32 cellular contexts compared by ENCODE assay signal in the genomic region with DNA sequence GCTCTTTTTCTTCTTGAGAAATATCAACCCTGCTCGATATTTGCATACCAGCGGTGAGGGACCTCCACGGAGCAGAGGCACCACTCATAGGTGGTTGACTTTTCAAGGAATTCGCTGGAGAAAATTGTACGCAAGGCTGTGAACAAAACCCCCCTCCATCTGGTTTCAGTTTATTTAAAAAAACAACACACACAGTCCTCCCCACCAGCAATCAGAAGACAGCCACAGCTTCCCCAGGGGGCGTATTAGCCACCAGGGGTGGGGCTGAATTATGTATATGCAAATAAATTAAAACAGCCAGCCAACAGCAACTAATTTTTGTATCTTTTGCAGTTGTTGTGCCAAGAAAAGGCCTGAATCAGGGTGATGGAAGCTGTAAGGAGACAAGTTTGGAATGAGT. TPM values are rescaled to one million over a fixed set of nuclear protein-coding genes. Genes with fewer than 3 reads are reported as not detected.
DNase-seq lines count a peak whose midpoint lies in the region; ATAC-seq and TF ChIP-seq lines count a peak whose summit lies in the region.
"Had no signal": no experiment of that assay in that cellular context is flagged by ENCODE, and none has a peak within 500 bp of the region (broad histone marks: within the 10 kb centered on the region; RNA-seq: fewer than 3 reads in every experiment).

No MANE protein-coding gene starts in this region.

- H3K4me1 ChIP-seq in hepatocyte (ENCODE audit: insufficient read depth) (peaks cover 12% of the 10 kb centered on the region), osteoblast (ENCODE audit: insufficient read depth, low read length) (peaks cover 6% of the 10 kb centered on the region)

- H3K27ac Mint-ChIP-seq in HFFc6, result no peak overlapping the region
- H3K27ac Mint-ChIP-seq: activated CD4-positive, alpha-beta memory T cell treated with anti-CD3 and anti-CD28 coated beads for 36 hours; immature natural killer cell; stimulated activated naive CD8-positive, alpha-beta T cell treated with anti-CD3 and anti-CD28 coated beads, Interleukin-15, amount 100 ng/mL, for 72 hours had no signal

- no peak overlapping the region for H3K4me3 Mint-ChIP-seq in HFFc6
- H3K4me3 Mint-ChIP-seq: activated CD4-positive, alpha-beta memory T cell treated with anti-CD3 and anti-CD28 coated beads for 36 hours; immature natural killer cell; stimulated activated naive CD8-positive, alpha-beta T cell treated with anti-CD3 and anti-CD28 coated beads, Interleukin-15, amount 100 ng/mL, for 72 hours had no signal

- H3K4me3 ChIP-seq in SU-DHL-6 (ENCODE audit: insufficient read depth, low read length, poor library complexity, severe bottlenecking), result no peak overlapping the region
- no peak overlapping the region for H3K4me3 ChIP-seq in hepatocyte
- no peak overlapping the region for H3K4me3 ChIP-seq in osteoblast (ENCODE audit: insufficient read depth, low read length)
- H3K4me3 ChIP-seq: MG63, mucosa of descending colon, Peyer's patch, SJCRH30, smooth muscle cell, upper lobe of left lung had no signal

- H3K27ac ChIP-seq in SU-DHL-6 (ENCODE audit: low read depth, low read length), result no peak overlapping the region
- no peak overlapping the region for H3K27ac ChIP-seq in hepatocyte
- H3K27ac ChIP-seq in osteoblast (ENCODE audit: low read depth, low read length), result no peak overlapping the region
- H3K27ac ChIP-seq: neutrophil, Peyer's patch, SJCRH30 had no signal

- H2AFZ ChIP-seq in SU-DHL-6 (ENCODE audit: low read depth, low read length, severe bottlenecking) (no peak overlapping the region), hepatocyte (no peak overlapping the region), osteoblast (ENCODE audit: low read length) (no peak overlapping the region)

- peaks cover 34% of the 10 kb centered on the region for H3K27me3 Mint-ChIP-seq in HFFc6 (ENCODE audit: insufficient read depth)

- H3K36me3 ChIP-seq in SU-DHL-6 (ENCODE audit: low read length) (no peaks in the 10 kb centered on the region), hepatocyte (replicated peaks; ENCODE audit: insufficient read depth, low read depth) (no peaks in the 10 kb centered on the region), osteoblast (ENCODE audit: insufficient read depth, low read length) (no peaks in the 10 kb centered on the region)
- H3K36me3 ChIP-seq: MG63, neutrophil, Peyer's patch, SJCRH30, upper lobe of left lung had no signal

- H3K9me2 ChIP-seq in SU-DHL-6 (replicated peaks; ENCODE audit: insufficient read depth, low read length) (no peaks in the 10 kb centered on the region), hepatocyte (replicated peaks; ENCODE audit: insufficient read depth) (no peaks in the 10 kb centered on the region)

- no peaks in the 10 kb centered on the region for H3F3A ChIP-seq in SU-DHL-6 (ENCODE audit: insufficient read depth)

- H3K9ac ChIP-seq in SU-DHL-6 (ENCODE audit: low read length), result no peak overlapping the region

- no peaks in the 10 kb centered on the region for H4K20me1 ChIP-seq in SU-DHL-6 (ENCODE audit: low read depth, low read length)
- H4K20me1 ChIP-seq in hepatocyte (ENCODE audit: insufficient read depth, poor library complexity, severe bottlenecking), result no peaks in the 10 kb centered on the region
- peaks cover 12% of the 10 kb centered on the region for H4K20me1 ChIP-seq in osteoblast (ENCODE audit: insufficient read depth, low read length)

- 33% methylated on average over 6 of the region's 6 CpGs for WGBS in hepatocyte (ENCODE audit: low lambda C conversion rate, missing lambda C conversion rate)

- H3K4me1 Mint-ChIP-seq in HFFc6 (ENCODE audit: low read depth), result no peaks in the 10 kb centered on the region; the same call in 1 of the 2 replicates
- H3K4me1 Mint-ChIP-seq: immature natural killer cell had no signal

- H3K36me3 Mint-ChIP-seq in HFFc6 (ENCODE audit: low read depth), result no peaks in the 10 kb centered on the region
- H3K36me3 Mint-ChIP-seq: activated CD4-positive, alpha-beta memory T cell treated with anti-CD3 and anti-CD28 coated beads for 36 hours; IgD-negative memory B cell; immature natural killer cell had no signal

- H3K27me3 ChIP-seq in SU-DHL-6 (ENCODE audit: low read length) (no peaks in the 10 kb centered on the region), hepatocyte (peaks cover 17% of the 10 kb centered on the region), osteoblast (ENCODE audit: insufficient read depth, low read length) (peaks cover 30% of the 10 kb centered on the region)
- H3K27me3 ChIP-seq: MG63, Peyer's patch, SJCRH30 had no signal

- ATAC-seq in GM19463 (IDR thresholded peaks at IDR 0.05; ENCODE audit: unreplicated experiment), result no peak
- no peak for ATAC-seq in GM18870 (IDR thresholded peaks at IDR 0.05; ENCODE audit: unreplicated experiment)
- ATAC-seq: left ventricle myocardium superior; mucosa of descending colon; stimulated activated naive CD8-positive, alpha-beta T cell treated with anti-CD3 and anti-CD28 coated beads, Interleukin-15, amount 100 ng/mL, for 72 hours had no signal

- H3K9me3 Mint-ChIP-seq in HFFc6, result no peaks in the 10 kb centered on the region
- H3K9me3 Mint-ChIP-seq: activated CD4-positive, alpha-beta memory T cell treated with anti-CD3 and anti-CD28 coated beads for 36 hours; IgD-negative memory B cell; immature natural killer cell; stimulated activated naive CD8-positive, alpha-beta T cell treated with anti-CD3 and anti-CD28 coated beads, Interleukin-15, amount 100 ng/mL, for 72 hours had no signal

- H3K4me2 ChIP-seq in SU-DHL-6 (ENCODE audit: low read depth, low read length, poor library complexity, severe bottlenecking) (peak overlapping the region; percentile 13), hepatocyte (peak overlapping the region; percentile 21), osteoblast (ENCODE audit: insufficient read depth, low read length) (no peak overlapping the region)
- H3K4me2 ChIP-seq: smooth muscle cell had no signal

- DNase-seq in HFFc6 (no peak), hepatocyte (ENCODE audit: low spot score) (no peak), osteoblast (ENCODE audit: insufficient read length, low spot score, missing footprints) (peak; percentile 70), NCI-H345 (lab: John Stamatoyannopoulos, UW) (no peak), NCI-H510A (lab: John Stamatoyannopoulos, UW) (no peak)
- DNase-seq: activated CD4-positive, alpha-beta memory T cell treated with anti-CD3 and anti-CD28 coated beads for 36 hours; activated gamma-delta T cell treated with Interleukin-2 at 50 U/mL for 16 hours; activated T-cell treated with anti-CD3 and anti-CD28 coated beads for 4 hours; amniotic stem cell; Caco-2; caudate nucleus; immature natural killer cell; left ventricle myocardium superior; MG63; mucosa of descending colon; NCI-H1436 treated with DMSO at 0.1 percent for 48 hours; NCI-H2171; Peyer's patch; SJCRH30; stimulated activated CD4-positive, alpha-beta T cell treated with anti-CD3 and anti-CD28 coated beads, Interleukin-4, amount 100 ng/mL, for 1 hour; stimulated activated naive CD8-positive, alpha-beta T cell treated with anti-CD3 and anti-CD28 coated beads, Interleukin-15, amount 100 ng/mL, for 72 hours; upper lobe of left lung had no signal

- H3K79me2 ChIP-seq in SU-DHL-6 (ENCODE audit: insufficient read depth, low read length) (no peaks in the 10 kb centered on the region), hepatocyte (no peaks in the 10 kb centered on the region), osteoblast (ENCODE audit: insufficient read depth, low read length) (no peaks in the 10 kb centered on the region)

- no peaks in the 10 kb centered on the region for H3K9me3 ChIP-seq in SU-DHL-6 (ENCODE audit: insufficient read depth, low read length)
- H3K9me3 ChIP-seq in hepatocyte (ENCODE audit: low read depth), result no peaks in the 10 kb centered on the region
- no peaks in the 10 kb centered on the region for H3K9me3 ChIP-seq in osteoblast (ENCODE audit: low read depth, low read length)
- H3K9me3 ChIP-seq: Caco-2, MG63, mucosa of descending colon, neutrophil, Peyer's patch, SJCRH30, upper lobe of left lung had no signal

- TF ChIP-seq CTCF in HFFc6 (IDR thresholded peaks at IDR 0.05) (0 out of 2 replicates have a peak, but pooled peaks have one; percentile 13), SU-DHL-6 (IDR thresholded peaks at IDR 0.05; ENCODE audit: insufficient read depth, low read length, poor library complexity, severe bottlenecking) (no peak), hepatocyte (IDR thresholded peaks at IDR 0.05; ENCODE audit: poor library complexity) (no peak), osteoblast (IDR thresholded peaks at IDR 0.05; ENCODE audit: extremely low read depth, low read depth, low read length) (no peak)

RNA-seq across cellular contexts. Expression of gene HSD11B2, which starts 5.9 kb away (rescaled TPM):
- total RNA-seq in HFFc6 (2021; fragmentation: NEBNext Ultra II Directional; extraction: Animal tissue kit (Norgen Biotek cat#: 25700)), result not detected
- total RNA-seq in hepatocyte (0.93 and 1.6 TPM in 2 replicates), osteoblast (not detected in 2 replicates)
- polyA plus RNA-seq in hepatocyte, result 2.3 and 4.2 TPM in 2 replicates
- total RNA-seq: glomerular endothelial cell, smooth muscle cell had no signal
- polyA plus RNA-seq: IgD-negative memory B cell, immature natural killer cell, smooth muscle cell had no signal

RNA-seq across cellular contexts. Expression of gene ZDHHC1, which starts 8.8 kb away (rescaled TPM):
- 1 to 10 TPM; 2.1 to 5.4 (median 2.8) TPM for total RNA-seq in HFFc6 (2021; fragmentation: NEBNext Ultra II Directional; extraction: Animal tissue kit (Norgen Biotek cat#: 25700))
- total RNA-seq in hepatocyte (1.9 and 5.9 TPM in 2 replicates), osteoblast (9.0 and 13.3 TPM in 2 replicates)
- polyA plus RNA-seq in hepatocyte, result 10.0 and 10.6 TPM in 2 replicates
- total RNA-seq: SJCRH30 had no signal

RNA-seq across cellular contexts. Expression of gene TPPP3, which starts 31.7 kb away (rescaled TPM):
- total RNA-seq in HFFc6 (2021; fragmentation: NEBNext Ultra II Directional; extraction: Animal tissue kit (Norgen Biotek cat#: 25700)), result under 1 TPM in 2 of 6 experiments, not detected in 4; 0.21 to 0.28 TPM
- 0.88 and 3.2 TPM in 2 replicates for total RNA-seq in hepatocyte
- 13.4 and 20.1 TPM in 2 replicates for polyA plus RNA-seq in hepatocyte
- total RNA-seq in osteoblast, result 0.59 and 0.72 TPM in 2 replicates
- total RNA-seq: activated CD4-positive, alpha-beta memory T cell treated with anti-CD3 and anti-CD28 coated beads for 36 hours; T-helper 2 cell treated with Interferon-gamma antibody and Interleukin-4, amounts not matched to agents 100 ng/mL and 5 ng/mL, for 36 hours had no signal
- polyA plus RNA-seq: IgD-negative memory B cell had no signal

RNA-seq across cellular contexts. Expression of gene ATP6V0D1, which starts 55.9 kb away (rescaled TPM):
- total RNA-seq in HFFc6 (2021; fragmentation: NEBNext Ultra II Directional; extraction: Animal tissue kit (Norgen Biotek cat#: 25700)), result 100 to 1,000 TPM; 102 to 130 (median 118) TPM
- total RNA-seq in hepatocyte, result 115 and 157 TPM in 2 replicates
- polyA plus RNA-seq in hepatocyte, result 223 and 232 TPM in 2 replicates
- total RNA-seq in osteoblast, result 146 and 158 TPM in 2 replicates

RNA-seq across cellular contexts. Expression of gene AGRP, which starts 58.3 kb away (rescaled TPM):
- total RNA-seq in HFFc6 (2021; fragmentation: NEBNext Ultra II Directional; extraction: Animal tissue kit (Norgen Biotek cat#: 25700)), result not detected
- total RNA-seq in hepatocyte, result 1.9 TPM in 1 of 2 replicates, not detected in the other
- polyA plus RNA-seq in hepatocyte, result 0.93 and 2.3 TPM in 2 replicates
- total RNA-seq in osteoblast, result not detected in 2 replicates
- total RNA-seq: activated CD4-positive, alpha-beta memory T cell treated with anti-CD3 and anti-CD28 coated beads for 36 hours; Caco-2; glomerular endothelial cell; left ventricle myocardium superior; mucosa of descending colon; Peyer's patch; renal cortical epithelial cell; SJCRH30; smooth muscle cell; T-helper 2 cell treated with Interferon-gamma antibody and Interleukin-4, amounts not matched to agents 100 ng/mL and 5 ng/mL, for 36 hours had no signal
- polyA plus RNA-seq: esophagus, IgD-negative memory B cell, immature natural killer cell, smooth muscle cell had no signal
